Comparison of ENCODE assay signal across 37 cellular contexts in the genomic region with DNA sequence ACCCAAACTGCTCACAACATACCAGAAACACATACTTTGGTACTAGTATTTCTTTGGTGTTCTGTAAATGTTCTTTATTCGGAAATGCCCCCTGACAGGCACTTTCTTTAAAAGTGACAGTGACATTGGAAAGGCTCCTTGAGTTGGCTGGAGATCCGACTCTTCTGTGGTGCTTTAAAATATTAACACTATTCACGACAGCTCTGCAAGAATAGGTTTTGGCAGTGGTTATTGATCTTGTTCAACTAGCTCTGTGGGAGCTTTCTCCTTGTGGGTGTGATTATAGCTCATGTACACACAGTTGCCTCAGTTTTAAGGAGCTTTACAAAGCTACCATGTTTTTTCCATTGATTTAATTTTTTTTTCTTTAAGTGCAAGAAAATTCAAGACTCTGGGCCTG. TPM values are rescaled to one million over a fixed set of nuclear protein-coding genes. Genes with fewer than 3 reads are reported as not detected.
"Had no signal": no experiment of that assay in that cellular context is flagged by ENCODE, and none has a peak within 500 bp of the region (broad histone marks: within the 10 kb centered on the region; RNA-seq: fewer than 3 reads in every experiment).

No MANE protein-coding gene starts in this region.

- FAIRE-seq: astrocyte, TTC549 had no signal

- ATAC-seq: activated CD8-positive, alpha-beta T cell treated with anti-CD3 and anti-CD28 coated beads for 36 hours; activated naive CD4-positive, alpha-beta T cell treated with anti-CD3 and anti-CD28 coated beads, Interleukin-2, amount 50 U/mL, for 72 hours; activated T-cell treated with anti-CD3 and anti-CD28 coated beads, Interleukin-2, amount 50 U/mL, for 4 hours; activated T-cell treated with anti-CD3 and anti-CD28 coated beads, Interleukin-2, amount 50 U/mL, for 72 hours; activated T-helper 17 cell treated with anti-CD3 and anti-CD28 coated beads, Interleukin-2, amount 50 U/mL, for 72 hours; body of pancreas had no signal

- H3K27ac ChIP-seq: adrenal gland, body of pancreas, brain microvascular endothelial cell, breast epithelium, VCaP had no signal

- H3K9me3 ChIP-seq: adrenal gland, body of pancreas, breast epithelium had no signal

- H3K4me1 ChIP-seq: adrenal gland, body of pancreas, breast epithelium had no signal

- H3K27me3 ChIP-seq: adrenal gland, body of pancreas, brain microvascular endothelial cell, breast epithelium had no signal

- DNase-seq: activated B cell treated with CpG ODN at 0.5 μM for 24 hours; activated CD4-positive, alpha-beta memory T cell treated with anti-CD3 and anti-CD28 coated beads for 36 hours; activated CD4-positive, alpha-beta T cell treated with anti-CD3 and anti-CD28 coated beads for 4 hours; activated CD4-positive, alpha-beta T cell treated with anti-CD3 and anti-CD28 coated beads, Interleukin-2, amount 10 ng/mL, durations not matched to agents 24 days and 14 days; activated CD4-positive, alpha-beta T cell treated with anti-CD3 and anti-CD28 coated beads, Interleukin-2, amount 50 U/mL, for 1 hour; activated CD4-positive, alpha-beta T cell treated with anti-CD3 and anti-CD28 coated beads, Interleukin-2, amount 50 U/mL, for 4 hours; activated CD4-positive, CD25-positive, alpha-beta regulatory T cell treated with anti-CD3 and anti-CD28 coated beads, Interleukin-2, amount 50 U/mL, for 72 hours; activated CD8-positive, alpha-beta memory T cell treated with anti-CD3 and anti-CD28 coated beads, Interleukin-2, amount 50 U/mL, for 4 hours; activated CD8-positive, alpha-beta T cell treated with anti-CD3 and anti-CD28 coated beads for 36 hours; activated effector memory CD4-positive, alpha-beta T cell treated with anti-CD3 and anti-CD28 coated beads, Interleukin-2, amount 50 U/mL, for 16 hours; activated gamma-delta T cell treated with Interleukin-2 at 50 U/mL for 16 hours; activated naive CD4-positive, alpha-beta T cell; activated naive CD4-positive, alpha-beta T cell treated with anti-CD3 and anti-CD28 coated beads for 36 hours; activated naive CD4-positive, alpha-beta T cell treated with anti-CD3 and anti-CD28 coated beads, Interleukin-2, amount 50 U/mL, for 16 hours; activated naive CD8-positive, alpha-beta T cell treated with anti-CD3 and anti-CD28 coated beads for 36 hours; activated T-cell treated with anti-CD3 and anti-CD28 coated beads for 4 hours; activated T-cell treated with anti-CD3 and anti-CD28 coated beads, Interleukin-2, amount 50 U/mL, for 1 hour; activated T-cell treated with anti-CD3 and anti-CD28 coated beads, Interleukin-2, amount 50 U/mL, for 4 hours; activated T-cell treated with anti-CD3 and anti-CD28 coated beads, Interleukin-2, amount 50 U/mL, for 72 hours; adrenal gland; amniotic stem cell; aorta; body of pancreas; brain microvascular endothelial cell; caudate nucleus; cerebellar nuclear complex; T-helper 1 cell; T-helper 2 cell; T-helper 9 cell had no signal

- H3K36me3 ChIP-seq: adrenal gland, brain microvascular endothelial cell, breast epithelium had no signal

- H3K4me3 ChIP-seq: adrenal gland, body of pancreas, breast epithelium had no signal

RNA-seq across cellular contexts. Expression of a gene that starts 30.3 kb away (rescaled TPM):
- total RNA-seq: activated B cell treated with CpG ODN at 0.5 μM for 24 hours; activated CD4-positive, alpha-beta memory T cell treated with anti-CD3 and anti-CD28 coated beads for 36 hours; activated CD4-positive, alpha-beta T cell treated with anti-CD3 and anti-CD28 coated beads, Interleukin-2, amount 10 ng/mL, durations not matched to agents 24 days and 14 days; activated CD8-positive, alpha-beta memory T cell treated with anti-CD3 and anti-CD28 coated beads for 36 hours; activated CD8-positive, alpha-beta T cell treated with anti-CD3 and anti-CD28 coated beads for 36 hours; activated naive CD4-positive, alpha-beta T cell treated with anti-CD3 and anti-CD28 coated beads for 36 hours; activated naive CD4-positive, alpha-beta T cell treated with anti-CD3 and anti-CD28 coated beads, Interleukin-2, amount 50 U/mL, for 72 hours; activated naive CD8-positive, alpha-beta T cell treated with anti-CD3 and anti-CD28 coated beads for 36 hours; activated T-cell treated with anti-CD3 and anti-CD28 coated beads, Interleukin-2, amount 50 U/mL, for 4 hours; activated T-cell treated with anti-CD3 and anti-CD28 coated beads, Interleukin-2, amount 50 U/mL, for 72 hours; activated T-helper 1 cell treated with anti-CD3 and anti-CD28 coated beads, Interleukin-12 subunit alpha, Interleukin-12 subunit beta, Interleukin-2, Interleukin-4 antibody, amounts not matched to agents 30 ng/mL and 10 ng/mL and 1 ng/mL, durations not matched to agents 14 hours and 24 hours and 36 hours; activated T-helper 17 cell treated with anti-CD3 and anti-CD28 coated beads, Interleukin-2, amount 50 U/mL, for 72 hours; astrocyte; body of pancreas had no signal
- polyA plus RNA-seq: aorta had no signal
